ENCODE assay signal across 1 cellular context in the genomic region with DNA sequence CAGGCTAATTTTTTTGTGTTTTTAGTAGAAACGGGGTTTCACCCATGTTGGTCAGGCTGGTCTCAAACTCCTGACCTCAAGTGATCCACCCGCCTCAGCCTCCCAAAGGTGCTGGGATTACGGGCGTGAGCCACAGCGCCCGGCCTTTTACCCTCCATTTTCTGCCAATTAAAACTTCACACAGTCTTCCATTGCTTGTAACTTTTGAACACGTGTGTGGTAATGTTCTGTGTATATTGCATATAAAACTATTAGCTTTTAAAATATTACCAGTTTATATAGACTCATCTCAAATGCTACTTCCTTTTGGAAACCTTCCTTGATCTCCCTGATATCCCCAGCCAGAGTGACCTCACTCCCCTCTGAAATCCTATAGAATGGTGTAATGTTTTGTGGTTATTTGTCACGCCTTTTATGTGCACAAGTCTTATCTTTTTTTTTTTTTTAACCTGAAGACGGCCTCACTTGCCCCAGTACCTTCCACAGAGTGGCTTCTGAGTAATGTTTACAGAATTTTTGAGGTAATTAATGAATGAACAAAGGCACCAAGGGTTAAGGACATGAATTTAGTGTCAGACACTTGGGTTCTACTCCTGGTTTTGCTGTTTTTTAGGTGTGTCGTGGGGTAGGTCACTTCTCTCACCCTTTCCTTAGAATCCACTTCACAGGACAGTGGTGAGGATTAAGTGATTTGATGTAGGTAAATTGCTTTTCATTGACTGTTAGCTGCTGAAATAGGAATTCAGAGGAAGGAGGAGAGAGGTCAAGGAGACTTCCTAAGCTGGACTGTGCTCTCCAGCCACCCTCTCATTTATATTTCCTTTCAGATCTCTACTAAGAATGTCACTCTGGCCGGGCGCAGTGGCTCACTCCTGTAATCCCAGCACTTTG.
TF ChIP-seq lines count a peak whose summit lies in the region.

No MANE protein-coding gene starts in this region.

TF ChIP-seq in SK-N-SH, 30 proteins besides CTCF, POLR2A, EP300 and RAD21 (continued from another document):
- TF ChIP-seq, protein P1, sequence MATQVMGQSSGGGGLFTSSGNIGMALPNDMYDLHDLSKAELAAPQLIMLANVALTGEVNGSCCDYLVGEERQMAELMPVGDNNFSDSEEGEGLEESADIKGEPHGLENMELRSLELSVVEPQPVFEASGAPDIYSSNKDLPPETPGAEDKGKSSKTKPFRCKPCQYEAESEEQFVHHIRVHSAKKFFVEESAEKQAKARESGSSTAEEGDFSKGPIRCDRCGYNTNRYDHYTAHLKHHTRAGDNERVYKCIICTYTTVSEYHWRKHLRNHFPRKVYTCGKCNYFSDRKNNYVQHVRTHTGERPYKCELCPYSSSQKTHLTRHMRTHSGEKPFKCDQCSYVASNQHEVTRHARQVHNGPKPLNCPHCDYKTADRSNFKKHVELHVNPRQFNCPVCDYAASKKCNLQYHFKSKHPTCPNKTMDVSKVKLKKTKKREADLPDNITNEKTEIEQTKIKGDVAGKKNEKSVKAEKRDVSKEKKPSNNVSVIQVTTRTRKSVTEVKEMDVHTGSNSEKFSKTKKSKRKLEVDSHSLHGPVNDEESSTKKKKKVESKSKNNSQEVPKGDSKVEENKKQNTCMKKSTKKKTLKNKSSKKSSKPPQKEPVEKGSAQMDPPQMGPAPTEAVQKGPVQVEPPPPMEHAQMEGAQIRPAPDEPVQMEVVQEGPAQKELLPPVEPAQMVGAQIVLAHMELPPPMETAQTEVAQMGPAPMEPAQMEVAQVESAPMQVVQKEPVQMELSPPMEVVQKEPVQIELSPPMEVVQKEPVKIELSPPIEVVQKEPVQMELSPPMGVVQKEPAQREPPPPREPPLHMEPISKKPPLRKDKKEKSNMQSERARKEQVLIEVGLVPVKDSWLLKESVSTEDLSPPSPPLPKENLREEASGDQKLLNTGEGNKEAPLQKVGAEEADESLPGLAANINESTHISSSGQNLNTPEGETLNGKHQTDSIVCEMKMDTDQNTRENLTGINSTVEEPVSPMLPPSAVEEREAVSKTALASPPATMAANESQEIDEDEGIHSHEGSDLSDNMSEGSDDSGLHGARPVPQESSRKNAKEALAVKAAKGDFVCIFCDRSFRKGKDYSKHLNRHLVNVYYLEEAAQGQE (IDR thresholded peaks at IDR 0.05; ENCODE audit: low read depth, low read length): no peak
- TF ChIP-seq MAX (IDR thresholded peaks at IDR 0.05; ENCODE audit: low read depth) (no peak), YY1 (IDR thresholded peaks at IDR 0.05; ENCODE audit: low read depth) (no peak), GABPA (IDR thresholded peaks at IDR 0.05; ENCODE audit: low read depth) (no peak), RXRA (IDR thresholded peaks at IDR 0.05; ENCODE audit: borderline replicate concordance, low read depth) (peak; percentile 26; the same call in 1 of the 2 replicates), TEAD4 (IDR thresholded peaks at IDR 0.05; ENCODE audit: borderline replicate concordance, insufficient read depth) (0 out of 2 replicates have a peak, but pooled peaks have one; percentile 11), TCF12 (IDR thresholded peaks at IDR 0.05) (peak; percentile 38; the same call in 1 of the 2 replicates), MXI1 (IDR thresholded peaks at IDR 0.05; ENCODE audit: low read depth, low read length) (no peak)
- TF ChIP-seq, protein P2, sequence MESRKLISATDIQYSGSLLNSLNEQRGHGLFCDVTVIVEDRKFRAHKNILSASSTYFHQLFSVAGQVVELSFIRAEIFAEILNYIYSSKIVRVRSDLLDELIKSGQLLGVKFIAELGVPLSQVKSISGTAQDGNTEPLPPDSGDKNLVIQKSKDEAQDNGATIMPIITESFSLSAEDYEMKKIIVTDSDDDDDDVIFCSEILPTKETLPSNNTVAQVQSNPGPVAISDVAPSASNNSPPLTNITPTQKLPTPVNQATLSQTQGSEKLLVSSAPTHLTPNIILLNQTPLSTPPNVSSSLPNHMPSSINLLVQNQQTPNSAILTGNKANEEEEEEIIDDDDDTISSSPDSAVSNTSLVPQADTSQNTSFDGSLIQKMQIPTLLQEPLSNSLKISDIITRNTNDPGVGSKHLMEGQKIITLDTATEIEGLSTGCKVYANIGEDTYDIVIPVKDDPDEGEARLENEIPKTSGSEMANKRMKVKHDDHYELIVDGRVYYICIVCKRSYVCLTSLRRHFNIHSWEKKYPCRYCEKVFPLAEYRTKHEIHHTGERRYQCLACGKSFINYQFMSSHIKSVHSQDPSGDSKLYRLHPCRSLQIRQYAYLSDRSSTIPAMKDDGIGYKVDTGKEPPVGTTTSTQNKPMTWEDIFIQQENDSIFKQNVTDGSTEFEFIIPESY (IDR thresholded peaks at IDR 0.05; ENCODE audit: borderline replicate concordance, low read depth): no peak
